19 cellular contexts compared by ENCODE assay signal in the genomic region with DNA sequence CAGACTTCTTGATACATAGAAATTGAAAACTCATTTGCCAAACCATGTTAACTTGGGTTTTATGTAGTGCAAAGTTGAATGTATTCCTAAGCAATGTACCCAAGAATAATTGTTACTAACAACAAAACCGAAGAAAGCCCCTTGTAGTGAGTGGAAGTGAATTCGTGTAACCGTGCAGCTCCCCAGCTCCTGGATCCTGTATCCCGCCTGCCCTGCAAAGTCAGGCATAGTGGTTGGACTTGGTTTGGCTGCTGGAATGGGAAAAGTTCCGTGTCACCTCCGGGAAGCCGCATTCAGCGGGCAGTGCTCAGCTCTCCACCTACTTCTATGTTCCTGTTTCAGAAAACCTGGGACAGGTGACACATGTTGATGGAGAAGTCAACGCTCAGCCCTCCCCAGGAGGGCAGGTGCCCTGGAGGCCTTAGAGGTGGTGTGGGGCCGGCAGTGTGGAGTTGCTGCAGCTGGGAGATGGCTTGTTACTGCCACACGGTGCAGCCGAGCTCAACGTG. TPM values are rescaled to one million over a fixed set of nuclear protein-coding genes. Genes with fewer than 3 reads are reported as not detected.
DNase-seq lines count a peak whose midpoint lies in the region; ATAC-seq and TF ChIP-seq lines count a peak whose summit lies in the region.
"Had no signal": no experiment of that assay in that cellular context is flagged by ENCODE, and none has a peak within 500 bp of the region (broad histone marks: within the 10 kb centered on the region; RNA-seq: fewer than 3 reads in every experiment).

No MANE protein-coding gene starts in this region.

- TF ChIP-seq RAD21 in SK-N-SH (IDR thresholded peaks at IDR 0.05; ENCODE audit: low read length) = no peak

- H3K4me1 ChIP-seq in SK-N-SH (ENCODE audit: control insufficient read depth in 1 of 2, insufficient read depth in 2 of 2, low read depth in 1 of 2, low read length in 1 of 2) (peaks cover 0 to 28% of the 10 kb centered on the region in 2 experiments; a peak in 1 of 4 replicates), Peyer's patch (no peaks in the 10 kb centered on the region), neuronal stem cell (ENCODE audit: control insufficient read depth in 2 of 2, insufficient read depth in 1 of 2, low read depth in 1 of 2, low read length in 2 of 2) (peaks cover 0 to 2% of the 10 kb centered on the region in 2 donors), upper lobe of left lung (peaks cover 0 to 9% (median 5%) of the 10 kb centered on the region in 4 donors)

- peak overlapping the region; percentile 21 for H2AK5ac ChIP-seq in neuronal stem cell (ENCODE audit: low read depth, low read length)

- H3K9ac ChIP-seq in SK-N-SH (no peak overlapping the region), neuronal stem cell (ENCODE audit: low read depth, low read length, poor library complexity) (no peak overlapping the region)

- no peaks in the 10 kb centered on the region for H3F3A ChIP-seq in SK-N-SH (replicated peaks; ENCODE audit: insufficient read depth)

- 62% methylated on average over 13 of the region's 13 CpGs for WGBS in SK-N-SH (ENCODE audit: low lambda C conversion rate)
- WGBS in neuronal stem cell (ENCODE audit: extremely low coverage in 2 of 2, insufficient read length in 2 of 2, insufficient replicate concordance in 1 of 2), 2 donors = no CpG with 5 or more reads among the region's 13 CpGs
- 81 to 82% methylated on average over 13 of the region's 13 CpGs for WGBS in upper lobe of left lung, 2 donors

- H3K9me3 ChIP-seq in SK-N-SH (no peaks in the 10 kb centered on the region), Peyer's patch (no peaks in the 10 kb centered on the region), neuronal stem cell (replicated peaks in 1 of 2; ENCODE audit: control insufficient read depth in 2 of 2, insufficient read depth in 1 of 2, low read depth in 1 of 2, low read length in 2 of 2) (no peaks in the 10 kb centered on the region), upper lobe of left lung (no peaks in the 10 kb centered on the region)
- H3K9me3 ChIP-seq: BE2C had no signal

- H3K36me3 ChIP-seq in SK-N-SH (replicated peaks in 1 of 2; ENCODE audit: control insufficient read depth in 1 of 2, insufficient read depth in 2 of 2, low read length in 1 of 2) (no peaks in the 10 kb centered on the region), Peyer's patch (no peaks in the 10 kb centered on the region), neuronal stem cell (replicated peaks in 1 of 2; ENCODE audit: control insufficient read depth in 2 of 2, insufficient read depth in 2 of 2, low read length in 2 of 2) (no peaks in the 10 kb centered on the region), upper lobe of left lung (no peaks in the 10 kb centered on the region)
- H3K36me3 ChIP-seq: BE2C had no signal

- no peak for TF ChIP-seq POLR2A in Peyer's patch (IDR thresholded peaks at IDR 0.05)
- no peak for TF ChIP-seq POLR2A in upper lobe of left lung (IDR thresholded peaks at IDR 0.05)

- H2BK15ac ChIP-seq in neuronal stem cell (ENCODE audit: low read length) = no peak overlapping the region

- no peak overlapping the region for H3K23ac ChIP-seq in neuronal stem cell (ENCODE audit: low read depth, low read length, poor library complexity)

- H2BK120ac ChIP-seq in neuronal stem cell (ENCODE audit: low read depth, low read length) = no peak overlapping the region

- H2AFZ ChIP-seq in SK-N-SH (ENCODE audit: low read depth) (no peak overlapping the region), neuronal stem cell (ENCODE audit: low read length) (no peak overlapping the region)

- H4K91ac ChIP-seq in neuronal stem cell (ENCODE audit: low read depth, low read length, poor library complexity) = no peak overlapping the region

- H4K8ac ChIP-seq in neuronal stem cell (ENCODE audit: low read depth, low read length) = no peak overlapping the region

- H3K4ac ChIP-seq in neuronal stem cell (ENCODE audit: low read length) = no peak overlapping the region

- H3K9me2 ChIP-seq in SK-N-SH = no peaks in the 10 kb centered on the region

- no peaks in the 10 kb centered on the region for H3K79me2 ChIP-seq in SK-N-SH (ENCODE audit: insufficient read depth)

- no peak for TF ChIP-seq CTCF in SK-N-SH (IDR thresholded peaks at IDR 0.05)
- TF ChIP-seq CTCF in Peyer's patch (IDR thresholded peaks at IDR 0.05) = no peak
- no peak for TF ChIP-seq CTCF in upper lobe of left lung (IDR thresholded peaks at IDR 0.05)

- no peaks in the 10 kb centered on the region for H4K20me1 ChIP-seq in SK-N-SH (ENCODE audit: insufficient read depth)

- POLR2A ChIA-PET in SK-N-SH (lab: Yijun Ruan, JAX) = no interaction called here

- peaks cover 2% of the 10 kb centered on the region for H3K79me1 ChIP-seq in neuronal stem cell (ENCODE audit: low read depth, low read length)

- H3K27ac ChIP-seq in SK-N-SH (ENCODE audit: low read depth in 2 of 2, low read length in 1 of 2) (no peak overlapping the region), Peyer's patch (no peak overlapping the region), neuronal stem cell (replicated peaks; ENCODE audit: low read length) (no peak overlapping the region), upper lobe of left lung (no peak overlapping the region)

- H3K18ac ChIP-seq in neuronal stem cell (ENCODE audit: low read length) = peak overlapping the region; percentile 22

- DNase-seq in SK-N-SH = peak; percentile 19
- peak in 2 of 3 donors; percentile 15 to 24 for DNase-seq in Peyer's patch
- no peak for DNase-seq in neuronal stem cell (ENCODE audit: low spot score)
- peak; percentile 6 to 13 for DNase-seq in upper lobe of left lung
- DNase-seq in GOT3 (lab: John Stamatoyannopoulos, UW) = no peak
- no peak for DNase-seq in NCI-H1092 (lab: John Stamatoyannopoulos, UW)
- DNase-seq: 8988T; BE2C; Calu3; CD4-positive, alpha-beta memory T cell; KG1; NCI-H1048; NCI-H2107; NCI-H226; NCI-H524 treated with DMSO at 0.1 percent for 48 hours had no signal

- ATAC-seq in SK-N-SH treated with all-trans-retinoic acid at 6 μM for 48 hours (no peak), upper lobe of left lung (ENCODE audit: low FRiP score in 2 of 2) (no peak), GM21528 (IDR thresholded peaks at IDR 0.05; ENCODE audit: low FRiP score, unreplicated experiment) (no peak)

- H2BK5ac ChIP-seq in neuronal stem cell (ENCODE audit: low read length) = no peak overlapping the region

- H3K4me3 ChIP-seq in SK-N-SH (ENCODE audit: low read depth in 2 of 2, low read length in 1 of 2) (no peak overlapping the region), Peyer's patch (no peak overlapping the region), neuronal stem cell (ENCODE audit: low read length in 2 of 2) (no peak overlapping the region), upper lobe of left lung (no peak overlapping the region)

- H3K27me3 ChIP-seq in SK-N-SH (ENCODE audit: insufficient read depth) (no peaks in the 10 kb centered on the region), Peyer's patch (no peaks in the 10 kb centered on the region), neuronal stem cell (ENCODE audit: control insufficient read depth in 3 of 3, insufficient read depth in 3 of 3, low read depth in 1 of 3, low read length in 3 of 3) (peaks cover 0 to 62% (median 0%) of the 10 kb centered on the region in 3 experiments), upper lobe of left lung (no peaks in the 10 kb centered on the region)
- H3K27me3 ChIP-seq: BE2C had no signal

- CTCF ChIA-PET in SK-N-SH (lab: Yijun Ruan, JAX) = interaction anchor here (0.8 to 6.7 kb wide), 4 partner anchors 14 to 472 kb away, joined by 3 to 67 read pairs (median 4); no protein-coding TSS in a partner anchor

- no peak overlapping the region for H3K4me2 ChIP-seq in SK-N-SH
- no peak overlapping the region for H3K4me2 ChIP-seq in neuronal stem cell (ENCODE audit: insufficient read depth, low read length, poor library complexity, severe bottlenecking)

- no peak overlapping the region for H2BK12ac ChIP-seq in neuronal stem cell (ENCODE audit: low read length)

- no peak overlapping the region for H3K14ac ChIP-seq in neuronal stem cell (ENCODE audit: low read length)

- TF ChIP-seq EP300 in SK-N-SH (IDR thresholded peaks at IDR 0.05; ENCODE audit: borderline replicate concordance in 1 of 2, low read depth in 1 of 2, low read length in 1 of 2) (no peak), upper lobe of left lung (IDR thresholded peaks at IDR 0.05) (no peak)

TF ChIP-seq in SK-N-SH, 30 proteins besides CTCF, POLR2A, EP300 and RAD21 (continues in another document):
- no peak for TF ChIP-seq NFIC (IDR thresholded peaks at IDR 0.05; ENCODE audit: borderline replicate concordance)

RNA-seq across cellular contexts. Expression of a gene that starts 29.2 kb away (rescaled TPM):
- 0.05 TPM in 1 of 2 replicates, not detected in the other for polyA plus RNA-seq in SK-N-SH (2012; rRNA removed)
- 0.01 TPM in 1 of 2 replicates, not detected in the other for polyA plus RNA-seq in SK-N-SH (2012; cell fraction: cytosol; rRNA removed)
- 0.04 and 0.06 TPM in 2 replicates for polyA plus RNA-seq in SK-N-SH (2012; cell fraction: nucleus; rRNA removed)
- total RNA-seq in Peyer's patch (under 1 TPM in 1 of 4 donors, not detected in 3; 0.70 TPM), upper lobe of left lung (not detected)
- polyA plus RNA-seq in neuronal stem cell (2013, experiment 1 of 2) = not detected
- polyA plus RNA-seq in neuronal stem cell (2013, experiment 2 of 2) = not detected
- total RNA-seq: Calu3; CD4-positive, alpha-beta memory T cell; M059J; SK-MEL-5 had no signal
- polyA plus RNA-seq: CD4-positive, alpha-beta memory T cell had no signal

RNA-seq across cellular contexts. Expression of a gene that starts 54.2 kb away (rescaled TPM):
- polyA plus RNA-seq in SK-N-SH (2012; rRNA removed) = 1.1 and 1.7 TPM in 2 replicates
- 1.5 and 1.8 TPM in 2 replicates for polyA plus RNA-seq in SK-N-SH (2012; cell fraction: cytosol; rRNA removed)
- 1.7 and 2.9 TPM in 2 replicates for polyA plus RNA-seq in SK-N-SH (2012; cell fraction: nucleus; rRNA removed)
- total RNA-seq in Peyer's patch (1 to 10 TPM in 2 of 4 donors, under 1 TPM in 1, not detected in 1; 0.54 to 3.1 (median 1.7) TPM), upper lobe of left lung (not detected)
- polyA plus RNA-seq in neuronal stem cell (2013, experiment 1 of 2) = 3.0 TPM
- 2.8 TPM for polyA plus RNA-seq in neuronal stem cell (2013, experiment 2 of 2)
- total RNA-seq: Calu3; CD4-positive, alpha-beta memory T cell had no signal
- polyA plus RNA-seq: CD4-positive, alpha-beta memory T cell had no signal

Comparison
In these comparisons a context has a peak if more than half of its experiments do, and no peak if none do; other contexts are left out.
1. DNase-seq: peak in SK-N-SH (single experiment), Peyer's patch (2 of 3) and upper lobe of left lung (2 of 2); none in neuronal stem cell (single experiment), GOT3 (single experiment) and NCI-H1092 (single experiment).